Comparison of ENCODE assay signal across 10 cellular contexts in genomic region chr13:67228909-67229308, GRCh38. TPM values are rescaled to one million over a fixed set of nuclear protein-coding genes. Genes with fewer than 3 reads are reported as not detected.
DNase-seq lines count a peak whose midpoint lies in the region; ATAC-seq and TF ChIP-seq lines count a peak whose summit lies in the region.
"Had no signal": no experiment of that assay in that cellular context is flagged by ENCODE, and none has a peak within 500 bp of the region (broad histone marks: within the 10 kb centered on the region; RNA-seq: fewer than 3 reads in every experiment).

No MANE protein-coding gene starts in this region.

- CTCF ChIA-PET in AG04450 (lab: Charles Lee), result interaction anchor here (1.6 kb wide), 1 partner anchor 610 kb away, joined by 10 read pairs; no protein-coding TSS in a partner anchor
- CTCF ChIA-PET in CD8-positive, alpha-beta T cell (lab: Charles Lee), result interaction anchor here (1.0 kb wide), 1 partner anchor 11 kb away, joined by 4 read pairs; no protein-coding TSS in a partner anchor

- no peak overlapping the region for H2AFZ ChIP-seq in neuron (ENCODE audit: low read depth, low read length)

- POLR2A ChIA-PET in AG04450 (lab: Yijun Ruan, JAX), result no interaction called here
- POLR2A ChIA-PET in CD8-positive, alpha-beta T cell (lab: Charles Lee), result no interaction called here

- H3K36me3 ChIP-seq in MG63, result no peaks in the 10 kb centered on the region
- H3K36me3 ChIP-seq in neuron (ENCODE audit: insufficient read depth, low read length), result peaks cover 6% of the 10 kb centered on the region
- H3K36me3 ChIP-seq in CD8-positive, alpha-beta T cell (ENCODE audit: insufficient read depth, low read length), result no peaks in the 10 kb centered on the region

- no peak overlapping the region for H3K4me3 Mint-ChIP-seq in CD8-positive, alpha-beta T cell

- H3K9me3 ChIP-seq in AG04450 (ENCODE audit: control insufficient read depth, insufficient read depth, low read length), result peaks cover 3% of the 10 kb centered on the region; the same call in 1 of the 2 replicates
- no peaks in the 10 kb centered on the region for H3K9me3 ChIP-seq in MG63
- no peaks in the 10 kb centered on the region for H3K9me3 ChIP-seq in neuron (ENCODE audit: low read length)
- no peaks in the 10 kb centered on the region for H3K9me3 ChIP-seq in CD8-positive, alpha-beta T cell (ENCODE audit: low read length)

- peaks cover 31% of the 10 kb centered on the region for H3K4me1 ChIP-seq in neuron (ENCODE audit: insufficient read depth, low read length)
- peaks cover 14% of the 10 kb centered on the region for H3K4me1 ChIP-seq in CD8-positive, alpha-beta T cell (ENCODE audit: insufficient read depth, low read length)

- peak overlapping the region; percentile 80 for H3K4me3 ChIP-seq in AG04450 (ENCODE audit: low read depth, low read length)
- peak overlapping the region; percentile 81 for H3K4me3 ChIP-seq in MG63
- peak overlapping the region; percentile 69 for H3K4me3 ChIP-seq in neuron (ENCODE audit: low read length)
- H3K4me3 ChIP-seq in CD8-positive, alpha-beta T cell (ENCODE audit: low read depth, low read length), result no peak overlapping the region

- peaks cover 14% of the 10 kb centered on the region for H3K4me1 Mint-ChIP-seq in CD8-positive, alpha-beta T cell (ENCODE audit: low read depth)

- H3K36me3 Mint-ChIP-seq in CD8-positive, alpha-beta T cell, result no peaks in the 10 kb centered on the region

- H3K27ac Mint-ChIP-seq in CD8-positive, alpha-beta T cell, result no peak overlapping the region

- no peak for TF ChIP-seq CTCF in AG04450 (IDR thresholded peaks at IDR 0.05; ENCODE audit: low read depth, low read length)
- TF ChIP-seq CTCF in CD8-positive, alpha-beta T cell (IDR thresholded peaks at IDR 0.05), result no peak

- peaks cover 13% of the 10 kb centered on the region for H3K27me3 Mint-ChIP-seq in CD8-positive, alpha-beta T cell (ENCODE audit: low read depth)

- no peaks in the 10 kb centered on the region for H3K9me3 Mint-ChIP-seq in CD8-positive, alpha-beta T cell

- DNase-seq in AG04450 (ENCODE audit: low read depth, low spot score) (no peak), MG63 (no peak), dermis blood vessel endothelial cell (peak; percentile 17), NCI-H526 (lab: John Stamatoyannopoulos, UW) (no peak)
- DNase-seq in CD8-positive, alpha-beta T cell, result no peak
- DNase-seq: activated CD4-positive, CD25-positive, alpha-beta regulatory T cell; DMS153 had no signal

- H3K27me3 ChIP-seq in AG04450 (ENCODE audit: control insufficient read depth, insufficient read depth, low read length), result no peaks in the 10 kb centered on the region
- peaks cover 4% of the 10 kb centered on the region; the same call in 1 of the 2 replicates for H3K27me3 ChIP-seq in MG63
- H3K27me3 ChIP-seq in neuron (ENCODE audit: insufficient read depth, low read length), result no peaks in the 10 kb centered on the region
- no peaks in the 10 kb centered on the region for H3K27me3 ChIP-seq in CD8-positive, alpha-beta T cell (ENCODE audit: insufficient read depth, low read length)

- intact Hi-C loops in CD8-positive, alpha-beta T cell (cut with DNase I, micrococcal nuclease), result no loop called here

- no peak overlapping the region for H3K27ac ChIP-seq in AG04450 (ENCODE audit: low read depth, low read length)
- no peak overlapping the region for H3K27ac ChIP-seq in CD8-positive, alpha-beta T cell (ENCODE audit: low read depth, low read length)

- ATAC-seq in HG02852 (IDR thresholded peaks at IDR 0.05; ENCODE audit: unreplicated experiment), result no peak
- ATAC-seq in HG03159 (IDR thresholded peaks at IDR 0.05; ENCODE audit: unreplicated experiment), result no peak
- no peak for ATAC-seq in CD8-positive, alpha-beta T cell

RNA-seq across cellular contexts. Expression of gene PCDH9, which starts 1.2 kb away (rescaled TPM):
- 2.2 and 3.3 TPM in 2 replicates for polyA plus RNA-seq in AG04450 (2011; rRNA removed)
- 9.2 and 12.6 TPM in 2 replicates for polyA minus RNA-seq in AG04450 (2011; rRNA and poly(A)+ RNA removed)
- total RNA-seq in MG63 (2014; rRNA removed; shearing (Covaris generic); ENCODE audit: low replicate concordance), result 0.62 and 1.9 TPM in 2 replicates
- total RNA-seq in dermis blood vessel endothelial cell, result 0.68 and 1.7 TPM in 2 replicates
- under 1 TPM; 0.19 to 0.38 TPM for total RNA-seq in CD8-positive, alpha-beta T cell
